Comparison of ENCODE assay signal across 1 cellular context in genomic region chr17:28712705-28713415, GRCh38.
TF ChIP-seq lines count a peak whose summit lies in the region.

No MANE protein-coding gene starts in this region.

TF ChIP-seq in SK-N-SH, 30 proteins besides CTCF, POLR2A, EP300 and RAD21 (continued from another document):
- TF ChIP-seq, protein P1, sequence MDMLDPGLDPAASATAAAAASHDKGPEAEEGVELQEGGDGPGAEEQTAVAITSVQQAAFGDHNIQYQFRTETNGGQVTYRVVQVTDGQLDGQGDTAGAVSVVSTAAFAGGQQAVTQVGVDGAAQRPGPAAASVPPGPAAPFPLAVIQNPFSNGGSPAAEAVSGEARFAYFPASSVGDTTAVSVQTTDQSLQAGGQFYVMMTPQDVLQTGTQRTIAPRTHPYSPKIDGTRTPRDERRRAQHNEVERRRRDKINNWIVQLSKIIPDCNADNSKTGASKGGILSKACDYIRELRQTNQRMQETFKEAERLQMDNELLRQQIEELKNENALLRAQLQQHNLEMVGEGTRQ (IDR thresholded peaks at IDR 0.05; ENCODE audit: borderline replicate concordance, low read depth, low read length): no peak
- no peak for TF ChIP-seq TAF1 (IDR thresholded peaks at IDR 0.05; ENCODE audit: borderline replicate concordance, low read depth, low read length)
- no peak for TF ChIP-seq ELF1 (IDR thresholded peaks at IDR 0.05)
- TF ChIP-seq PBX3 (IDR thresholded peaks at IDR 0.05): no peak
- TF ChIP-seq JUND (IDR thresholded peaks at IDR 0.05): no peak
- TF ChIP-seq EZH2phosphoT487 (IDR thresholded peaks at IDR 0.05; ENCODE audit: borderline replicate concordance, low read depth): no peak
- no peak for TF ChIP-seq YY1 (IDR thresholded peaks at IDR 0.05; ENCODE audit: low read depth)
- TF ChIP-seq RCOR1 (IDR thresholded peaks at IDR 0.05; ENCODE audit: low read length): no peak
- TF ChIP-seq GATA2 (CRISPR knock-in tag; IDR thresholded peaks at IDR 0.05): no peak
- TF ChIP-seq MXI1 (IDR thresholded peaks at IDR 0.05; ENCODE audit: low read depth, low read length): no peak
- no peak for TF ChIP-seq USF1 (IDR thresholded peaks at IDR 0.05; ENCODE audit: borderline replicate concordance, low read depth)
